Comparison of ENCODE assay signal across 8 cellular contexts in the genomic region with DNA sequence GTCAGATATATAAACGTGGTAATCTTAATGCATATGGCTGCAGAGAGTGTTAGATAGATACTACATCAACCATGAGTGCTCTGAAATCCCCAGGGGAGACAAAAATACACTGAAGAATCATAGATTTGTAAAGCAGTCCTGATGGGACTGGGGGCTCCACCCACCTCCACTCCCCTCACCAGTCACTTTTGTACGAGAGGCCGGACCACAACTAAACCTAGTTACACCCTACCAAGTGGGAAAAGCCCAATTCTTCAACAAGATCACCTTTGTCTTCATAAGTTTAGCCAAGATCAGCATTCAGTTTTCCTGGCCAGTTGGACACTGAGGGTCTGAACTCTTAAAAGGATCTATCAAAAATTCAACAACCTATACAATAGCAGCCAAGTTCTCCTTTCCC. TPM values are rescaled to one million over a fixed set of nuclear protein-coding genes. Genes with fewer than 3 reads are reported as not detected.
DNase-seq lines count a peak whose midpoint lies in the region; ATAC-seq and TF ChIP-seq lines count a peak whose summit lies in the region.

No MANE protein-coding gene starts in this region.

- no peak for TF ChIP-seq CTCF in GM12864 (IDR thresholded peaks at IDR 0.05; ENCODE audit: low read depth, low read length, missing control alignments)
- TF ChIP-seq CTCF in fibroblast of the aortic adventitia (IDR thresholded peaks at IDR 0.05; ENCODE audit: insufficient read depth, low read length), result no peak
- TF ChIP-seq CTCF in retinal pigment epithelial cell (conservative IDR thresholded peaks at IDR 0.05; ENCODE audit: low read depth, low read length), result no peak

- no peak overlapping the region for H3K27ac ChIP-seq in SK-N-MC

- peaks cover 57% of the 10 kb centered on the region for H3K36me3 ChIP-seq in SK-N-MC (ENCODE audit: insufficient read depth, low read length)

- H3K9ac ChIP-seq in SK-N-MC (ENCODE audit: insufficient read length), result peak overlapping the region; percentile 92

- DNase-seq in GM12864 (ENCODE audit: low read depth), result no peak
- no peak for DNase-seq in SK-N-MC (ENCODE audit: low read depth, low spot score)
- no peak for DNase-seq in fibroblast of the aortic adventitia (ENCODE audit: low read depth)
- no peak for DNase-seq in retinal pigment epithelial cell (ENCODE audit: low read depth)

- ATAC-seq in GM21381 (IDR thresholded peaks at IDR 0.05; ENCODE audit: unreplicated experiment) (no peak), HG03460 (IDR thresholded peaks at IDR 0.05; ENCODE audit: unreplicated experiment) (no peak), HG02973 (IDR thresholded peaks at IDR 0.05; ENCODE audit: unreplicated experiment) (no peak), HG02610 (IDR thresholded peaks at IDR 0.05; ENCODE audit: unreplicated experiment) (no peak)

- H3K4me3 ChIP-seq in GM12864 (ENCODE audit: low read depth, low read length) (peak overlapping the region; percentile 76), SK-N-MC (peak overlapping the region; percentile 96), fibroblast of the aortic adventitia (ENCODE audit: low read depth, low read length) (peak overlapping the region; percentile 97), retinal pigment epithelial cell (ENCODE audit: low read length) (peak overlapping the region; percentile 77)

- no peaks in the 10 kb centered on the region for H3K9me3 ChIP-seq in SK-N-MC (ENCODE audit: low read depth, low read length)

RNA-seq across cellular contexts. Expression of gene SF1, which starts 1.5 kb away (rescaled TPM):
- total RNA-seq in fibroblast of the aortic adventitia (ENCODE audit: low replicate concordance), result 150 and 183 TPM in 2 replicates

RNA-seq across cellular contexts. Expression of gene PYGM, which starts 17.1 kb away (rescaled TPM):
- 0.63 and 1.7 TPM in 2 replicates for total RNA-seq in fibroblast of the aortic adventitia (ENCODE audit: low replicate concordance)

RNA-seq across cellular contexts. Expression of gene MAP4K2, which starts 26.1 kb away (rescaled TPM):
- 9.6 and 11.4 TPM in 2 replicates for total RNA-seq in fibroblast of the aortic adventitia (ENCODE audit: low replicate concordance)

RNA-seq across cellular contexts. Expression of gene RASGRP2, which starts 32.9 kb away (rescaled TPM):
- 0.25 TPM in 1 of 2 replicates, not detected in the other for total RNA-seq in fibroblast of the aortic adventitia (ENCODE audit: low replicate concordance)

RNA-seq across cellular contexts. Expression of gene MEN1, which starts 33.5 kb away (rescaled TPM):
- 6.2 and 15.9 TPM in 2 replicates for total RNA-seq in fibroblast of the aortic adventitia (ENCODE audit: low replicate concordance)
